Comparison of ENCODE assay signal across 10 cellular contexts in the genomic region with DNA sequence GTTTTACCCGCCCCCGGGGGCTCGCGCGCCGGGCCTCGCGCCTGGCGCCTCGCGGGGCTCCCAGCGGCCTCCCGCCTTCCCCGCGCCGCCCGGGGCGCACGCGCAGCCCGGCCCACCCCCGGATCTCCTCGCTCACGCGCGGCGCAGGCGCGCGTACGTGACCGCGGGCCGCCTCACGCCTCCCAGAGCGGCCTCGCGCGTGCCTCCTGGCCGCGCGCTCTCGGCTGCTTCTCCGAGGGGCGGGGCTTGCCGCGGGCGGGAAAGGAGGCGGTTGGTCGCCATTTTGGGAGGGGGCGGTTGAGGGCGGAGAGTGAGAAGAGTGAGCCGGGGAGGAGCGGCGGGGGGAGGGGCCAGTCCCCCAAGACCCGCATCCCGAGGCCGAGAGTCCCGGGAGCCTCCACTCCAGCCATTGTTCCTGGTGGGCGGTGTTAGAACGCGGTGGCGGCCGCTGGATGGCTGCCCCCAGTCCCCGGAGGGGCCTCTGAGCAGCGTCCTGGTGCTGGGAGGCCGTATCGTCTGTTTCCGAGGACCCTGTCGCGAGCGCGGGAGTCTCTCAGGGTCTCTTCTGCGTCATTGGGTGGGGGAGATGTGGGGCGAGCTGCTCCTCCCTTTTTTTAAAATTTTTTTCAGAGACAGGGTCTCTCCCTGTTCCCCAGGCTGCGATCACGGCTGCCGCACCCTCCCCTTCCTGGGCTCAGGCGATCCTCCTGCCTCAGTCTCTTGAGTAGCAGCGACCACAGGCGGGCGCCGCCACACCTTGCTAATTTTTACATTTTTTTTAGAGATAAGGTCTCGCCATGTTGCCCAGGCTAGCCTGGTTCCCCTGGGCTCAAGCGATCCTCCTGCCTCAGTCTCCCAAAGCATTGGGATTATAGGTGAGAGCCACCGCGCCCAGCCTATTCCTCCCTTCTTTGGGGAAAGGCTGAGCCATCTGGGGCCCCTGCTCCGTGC. TPM values are rescaled to one million over a fixed set of nuclear protein-coding genes. Genes with fewer than 3 reads are reported as not detected.
DNase-seq lines count a peak whose midpoint lies in the region; ATAC-seq, FAIRE-seq and TF ChIP-seq lines count a peak whose summit lies in the region.
"Had no signal": no experiment of that assay in that cellular context is flagged by ENCODE, and none has a peak within 500 bp of the region (broad histone marks: within the 10 kb centered on the region; RNA-seq: fewer than 3 reads in every experiment).

A gene with protein sequence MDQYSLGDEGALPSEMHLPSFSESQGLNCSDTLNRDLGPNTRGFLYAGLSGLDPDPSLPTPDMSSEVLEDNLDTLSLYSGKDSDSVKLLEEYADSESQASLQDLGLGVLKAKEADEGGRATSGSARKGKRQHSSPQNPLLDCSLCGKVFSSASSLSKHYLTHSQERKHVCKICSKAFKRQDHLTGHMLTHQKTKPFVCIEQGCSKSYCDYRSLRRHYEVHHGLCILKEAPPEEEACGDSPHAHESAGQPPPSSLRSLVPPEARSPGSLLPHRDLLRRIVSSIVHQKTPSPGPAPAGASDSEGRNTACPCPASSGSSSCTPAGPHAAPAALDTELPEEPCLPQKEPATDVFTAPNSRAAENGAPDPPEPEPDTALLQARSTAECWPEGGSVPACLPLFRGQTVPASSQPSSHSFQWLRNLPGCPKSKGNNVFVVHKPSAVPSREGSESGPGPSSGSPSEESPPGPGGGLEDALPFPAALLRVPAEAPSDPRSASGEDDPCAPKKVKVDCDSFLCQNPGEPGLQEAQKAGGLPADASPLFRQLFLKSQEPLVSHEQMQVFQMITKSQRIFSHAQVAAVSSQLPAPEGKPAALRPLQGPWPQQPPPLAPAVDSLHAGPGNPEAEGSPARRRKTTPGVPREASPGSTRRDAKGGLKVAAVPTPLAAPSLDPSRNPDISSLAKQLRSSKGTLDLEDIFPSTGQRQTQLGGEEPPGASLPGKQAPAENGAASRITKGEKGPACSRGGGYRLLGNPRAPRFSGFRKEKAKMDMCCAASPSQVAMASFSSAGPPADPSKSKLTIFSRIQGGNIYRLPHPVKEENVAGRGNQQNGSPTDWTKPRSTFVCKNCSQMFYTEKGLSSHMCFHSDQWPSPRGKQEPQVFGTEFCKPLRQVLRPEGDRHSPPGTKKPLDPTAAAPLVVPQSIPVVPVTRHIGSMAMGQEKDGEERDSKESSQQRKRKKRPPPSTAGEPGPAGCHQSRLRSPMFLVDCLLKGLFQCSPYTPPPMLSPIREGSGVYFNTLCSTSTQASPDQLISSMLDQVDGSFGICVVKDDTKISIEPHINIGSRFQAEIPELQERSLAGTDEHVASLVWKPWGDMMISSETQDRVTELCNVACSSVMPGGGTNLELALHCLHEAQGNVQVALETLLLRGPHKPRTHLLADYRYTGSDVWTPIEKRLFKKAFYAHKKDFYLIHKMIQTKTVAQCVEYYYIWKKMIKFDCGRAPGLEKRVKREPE (N-terminal part only) (minus strand): TSS at position 73 of the 951 bp plus-strand sequence. CDS start 17,292 bp downstream, outside the sequence.

- no peaks in the 10 kb centered on the region for H3K27me3 ChIP-seq in small intestine (ENCODE audit: control insufficient read depth in 2 of 2, insufficient read depth in 2 of 2, low read length in 2 of 2)
- H3K27me3 ChIP-seq in Caco-2 (replicated peaks; ENCODE audit: control insufficient read depth, insufficient read depth, low read length), result no peaks in the 10 kb centered on the region

- intact Hi-C loops in Caco-2 (cut with micrococcal nuclease; ENCODE audit: unreplicated experiment), result no loop called here

- no peak within 1 kb of the TSS for H3K27ac ChIP-seq in small intestine (ENCODE audit: low read depth in 1 of 2, low read length in 1 of 2)

- H3K9me3 ChIP-seq in small intestine (ENCODE audit: control insufficient read depth, low read depth) (no peaks in the 10 kb centered on the region), Caco-2 (no peaks in the 10 kb centered on the region)

- DNase-seq in NCI-H2227 (lab: John Stamatoyannopoulos, UW; ENCODE audit: unreplicated experiment) (peak; percentile 82), germinal center (ENCODE audit: low spot score) (peak; percentile 45), small intestine (peak; percentile 48), kidney glomerular epithelial cell (lab: John Stamatoyannopoulos, UW) (no peak), Caco-2 (no peak), LoVo (ENCODE audit: low spot score) (no peak)
- DNase-seq in activated T-helper 9 cell treated with anti-CD3 and anti-CD28 coated beads, Interleukin-2, amount 50 U/mL, for 16 hours (ENCODE audit: low read depth), result peak; percentile 82

- no peak for FAIRE-seq in small intestine (lab: Jason Lieb, UNC)

- H3K36me3 ChIP-seq in small intestine (ENCODE audit: control insufficient read depth in 2 of 2, insufficient read depth in 2 of 2, low read length in 2 of 2) (no peaks in the 10 kb centered on the region), Caco-2 (ENCODE audit: control insufficient read depth, insufficient read depth, low read length) (no peaks in the 10 kb centered on the region)

- H3K27me3 Mint-ChIP-seq in Caco-2 (ENCODE audit: insufficient read depth, unreplicated experiment), result no peaks in the 10 kb centered on the region

- BruUV-seq in Caco-2 (replicated peaks; lab: Mats Ljungman, UMichigan), result no TSS peak

- CTCF ChIA-PET in Caco-2 (lab: Charles Lee), result no interaction called here

- H3K4me1 ChIP-seq in small intestine (ENCODE audit: control insufficient read depth in 2 of 2, insufficient read depth in 1 of 2, low read depth in 1 of 2, low read length in 1 of 2), result no peaks in the 10 kb centered on the region
- no peaks in the 10 kb centered on the region for H3K4me1 ChIP-seq in Caco-2

- H3K27ac Mint-ChIP-seq in Caco-2 (ENCODE audit: unreplicated experiment), result no peak within 1 kb of the TSS

- no peak within 1 kb of the TSS for H3K4me3 Mint-ChIP-seq in Caco-2 (ENCODE audit: unreplicated experiment)
- H3K4me3 Mint-ChIP-seq: neural crest cell had no signal

- H3K36me3 Mint-ChIP-seq in Caco-2 (ENCODE audit: insufficient read depth, unreplicated experiment), result no peaks in the 10 kb centered on the region

- TF ChIP-seq CTCF in Caco-2 (IDR thresholded peaks at IDR 0.05; ENCODE audit: insufficient read depth in 1 of 2, low read depth in 1 of 2, low read length in 1 of 2, severe bottlenecking in 1 of 2, unreplicated experiment in 1 of 2), result no peak

- POLR2A ChIA-PET in Caco-2 (lab: Charles Lee), result no interaction called here

- no peaks in the 10 kb centered on the region for H3K9me3 Mint-ChIP-seq in Caco-2 (ENCODE audit: unreplicated experiment)
- H3K9me3 Mint-ChIP-seq: neural crest cell had no signal

- WGBS in small intestine, 3 donors, result 20 to 49% (median 36%) methylated on average over 51 to 88 of the region's 88 CpGs

- ATAC-seq in HG03135 (IDR thresholded peaks at IDR 0.05; ENCODE audit: unreplicated experiment), result no peak

- H3K4me1 Mint-ChIP-seq in Caco-2 (ENCODE audit: low read depth, unreplicated experiment), result no peaks in the 10 kb centered on the region
- H3K4me1 Mint-ChIP-seq: neural crest cell had no signal

- peak within 1 kb of the TSS in 1 of 2 donors; percentile 32 for H3K4me3 ChIP-seq in small intestine (ENCODE audit: low read depth in 1 of 2, low read length in 2 of 2)
- H3K4me3 ChIP-seq in Caco-2 (ENCODE audit: low read depth, low read length), result no peak within 1 kb of the TSS

RNA-seq across cellular contexts. Expression of the gene that starts here (rescaled TPM):
- polyA plus RNA-seq in small intestine, result under 1 TPM in 1 of 3 donors, not detected in 2; 0.30 TPM
- total RNA-seq in Caco-2 (2022), result not detected in 2 replicates
- total RNA-seq: HT1080, neural crest cell had no signal

Comparison
In these comparisons a context has a peak if more than half of its experiments do, and no peak if none do; other contexts are left out.
1. Peak in DNase-seq in small intestine; RNA of the gene not detected or under 1 TPM.
2. DNase-seq: peak in NCI-H2227 (single experiment), activated T-helper 9 cell treated with anti-CD3 and anti-CD28 coated beads, Interleukin-2, amount 50 U/mL, for 16 hours (single experiment) and germinal center (single experiment); none in kidney glomerular epithelial cell (single experiment), Caco-2 (0 of 2) and LoVo (single experiment).